In the genomic region with DNA sequence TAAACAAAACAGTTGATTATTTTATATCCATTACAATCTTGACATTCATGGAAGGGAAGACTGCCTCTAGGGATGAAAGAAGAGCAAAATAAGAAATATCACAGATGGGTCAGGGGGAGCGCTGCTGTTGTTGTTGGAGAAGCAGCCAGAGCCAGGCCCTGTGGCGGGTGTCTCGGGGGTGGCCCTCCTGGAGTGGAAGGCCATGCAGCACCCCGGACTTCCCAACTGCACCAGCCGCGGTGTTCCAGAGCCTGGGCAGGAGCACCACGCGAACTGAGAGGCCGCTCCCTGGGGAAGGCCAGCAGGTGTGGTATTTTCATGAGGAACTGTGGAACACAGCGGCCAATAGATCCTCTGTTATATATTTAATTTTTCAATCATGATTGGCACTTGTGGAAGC, we compare ENCODE assay signal across 35 cellular contexts.
"Had no signal": no experiment of that assay in that cellular context is flagged by ENCODE, and none has a peak within 500 bp of the region (broad histone marks: within the 10 kb centered on the region; RNA-seq: fewer than 3 reads in every experiment).

No MANE protein-coding gene starts in this region.

- ATAC-seq: activated CD8-positive, alpha-beta T cell treated with anti-CD3 and anti-CD28 coated beads for 36 hours; activated naive CD4-positive, alpha-beta T cell treated with anti-CD3 and anti-CD28 coated beads, Interleukin-2, amount 50 U/mL, for 72 hours; activated T-cell treated with anti-CD3 and anti-CD28 coated beads, Interleukin-2, amount 50 U/mL, for 4 hours; activated T-cell treated with anti-CD3 and anti-CD28 coated beads, Interleukin-2, amount 50 U/mL, for 72 hours; activated T-helper 17 cell treated with anti-CD3 and anti-CD28 coated beads, Interleukin-2, amount 50 U/mL, for 72 hours had no signal

- H3K4me1 Mint-ChIP-seq: activated B cell treated with CpG ODN at 0.5 μM for 24 hours; activated naive CD8-positive, alpha-beta T cell treated with anti-CD3 and anti-CD28 coated beads for 36 hours; activated T-helper 17 cell treated with anti-CD3 and anti-CD28 coated beads, Interleukin-2, amount 50 U/mL, for 72 hours; brain; central memory CD8-positive, alpha-beta T cell had no signal

- H3K27ac Mint-ChIP-seq: activated B cell treated with CpG ODN at 0.5 μM for 24 hours; activated CD4-positive, alpha-beta memory T cell treated with anti-CD3 and anti-CD28 coated beads for 36 hours; activated CD8-positive, alpha-beta T cell treated with anti-CD3 and anti-CD28 coated beads for 36 hours; activated naive CD4-positive, alpha-beta T cell treated with anti-CD3 and anti-CD28 coated beads for 36 hours; activated naive CD4-positive, alpha-beta T cell treated with anti-CD3 and anti-CD28 coated beads, Interleukin-2, amount 50 U/mL, for 72 hours; activated naive CD8-positive, alpha-beta T cell treated with anti-CD3 and anti-CD28 coated beads for 36 hours; activated T-cell treated with anti-CD3 and anti-CD28 coated beads, Interleukin-2, amount 50 U/mL, for 72 hours; activated T-helper 1 cell treated with anti-CD3 and anti-CD28 coated beads, Interleukin-12 subunit alpha, Interleukin-12 subunit beta, Interleukin-2, Interleukin-4 antibody, amounts not matched to agents 30 ng/mL and 10 ng/mL and 1 ng/mL, durations not matched to agents 14 hours and 24 hours and 36 hours; activated T-helper 17 cell treated with anti-CD3 and anti-CD28 coated beads, Interleukin-2, amount 50 U/mL, for 72 hours; brain; T-helper 1 cell treated with Interleukin-12 subunit alpha and Interleukin-12 subunit beta and Interleukin-4 antibody, amounts not matched to agents 30 μg/mL and 1 μg/mL, for 36 hours; T-helper 2 cell treated with Interferon-gamma antibody and Interleukin-4, amounts not matched to agents 5 μg/mL and 100 μg/mL, for 36 hours had no signal

- H3K9me3 ChIP-seq: adrenal gland, ascending aorta had no signal

- H3K36me3 Mint-ChIP-seq: activated CD4-positive, alpha-beta memory T cell treated with anti-CD3 and anti-CD28 coated beads for 36 hours; brain had no signal

- DNase-seq: activated B cell treated with CpG ODN at 0.5 μM for 24 hours; activated CD4-positive, alpha-beta memory T cell treated with anti-CD3 and anti-CD28 coated beads for 36 hours; activated CD4-positive, alpha-beta T cell treated with anti-CD3 and anti-CD28 coated beads for 48 hours; activated CD4-positive, alpha-beta T cell treated with anti-CD3 and anti-CD28 coated beads, Interleukin-2, amount 50 U/mL, for 1 hour; activated CD4-positive, alpha-beta T cell treated with anti-CD3 and anti-CD28 coated beads, Interleukin-2, amount 50 U/mL, for 4 hours; activated CD4-positive, CD25-positive, alpha-beta regulatory T cell treated with anti-CD3 and anti-CD28 coated beads, Interleukin-2, amount 50 U/mL, for 72 hours; activated CD8-positive, alpha-beta T cell treated with anti-CD3 and anti-CD28 coated beads for 36 hours; activated effector memory CD4-positive, alpha-beta T cell treated with anti-CD3 and anti-CD28 coated beads, Interleukin-2, amount 50 U/mL, for 16 hours; activated gamma-delta T cell treated with Interleukin-2 at 50 U/mL for 16 hours; activated naive CD4-positive, alpha-beta T cell; activated naive CD4-positive, alpha-beta T cell treated with anti-CD3 and anti-CD28 coated beads for 36 hours; activated naive CD4-positive, alpha-beta T cell treated with anti-CD3 and anti-CD28 coated beads, Interleukin-2, amount 50 U/mL, for 16 hours; activated naive CD8-positive, alpha-beta T cell treated with anti-CD3 and anti-CD28 coated beads for 36 hours; activated T-cell treated with anti-CD3 and anti-CD28 coated beads for 4 hours; activated T-cell treated with anti-CD3 and anti-CD28 coated beads, Interleukin-2, amount 50 U/mL, for 1 hour; activated T-cell treated with anti-CD3 and anti-CD28 coated beads, Interleukin-2, amount 50 U/mL, for 4 hours; activated T-cell treated with anti-CD3 and anti-CD28 coated beads, Interleukin-2, amount 50 U/mL, for 72 hours; adrenal gland; amniotic stem cell; cerebellar nuclear complex; T-helper 1 cell; T-helper 2 cell; T-helper 9 cell had no signal

- H3K4me1 ChIP-seq: adrenal gland, ascending aorta had no signal

- H3K27me3 ChIP-seq: adrenal gland, ascending aorta, cardiac muscle cell had no signal

- H3K36me3 ChIP-seq: adrenal gland, ascending aorta, cardiac muscle cell had no signal

- H3K4me3 ChIP-seq: adrenal gland, ascending aorta, cardiac muscle cell had no signal

- H3K27ac ChIP-seq: adrenal gland, ascending aorta, cardiac muscle cell, VCaP had no signal

- H3K27me3 Mint-ChIP-seq: activated B cell treated with CpG ODN at 0.5 μM for 24 hours; activated CD4-positive, alpha-beta memory T cell treated with anti-CD3 and anti-CD28 coated beads for 36 hours; activated CD8-positive, alpha-beta T cell treated with anti-CD3 and anti-CD28 coated beads for 36 hours; activated naive CD8-positive, alpha-beta T cell treated with anti-CD3 and anti-CD28 coated beads for 36 hours; activated T-helper 17 cell treated with anti-CD3 and anti-CD28 coated beads, Interleukin-2, amount 50 U/mL, for 72 hours; central memory CD8-positive, alpha-beta T cell had no signal

- H3K4me3 Mint-ChIP-seq: activated B cell treated with CpG ODN at 0.5 μM for 24 hours; activated CD4-positive, alpha-beta memory T cell treated with anti-CD3 and anti-CD28 coated beads for 36 hours; activated CD8-positive, alpha-beta T cell treated with anti-CD3 and anti-CD28 coated beads for 36 hours; activated naive CD4-positive, alpha-beta T cell treated with anti-CD3 and anti-CD28 coated beads for 36 hours; activated naive CD8-positive, alpha-beta T cell treated with anti-CD3 and anti-CD28 coated beads for 36 hours; activated T-cell treated with anti-CD3 and anti-CD28 coated beads, Interleukin-2, amount 50 U/mL, for 4 hours; activated T-cell treated with anti-CD3 and anti-CD28 coated beads, Interleukin-2, amount 50 U/mL, for 72 hours; activated T-helper 1 cell treated with anti-CD3 and anti-CD28 coated beads, Interleukin-12 subunit alpha, Interleukin-12 subunit beta, Interleukin-2, Interleukin-4 antibody, amounts not matched to agents 30 ng/mL and 10 ng/mL and 1 ng/mL, durations not matched to agents 14 hours and 24 hours and 36 hours; activated T-helper 17 cell treated with anti-CD3 and anti-CD28 coated beads, Interleukin-2, amount 50 U/mL, for 72 hours; brain; central memory CD8-positive, alpha-beta T cell; T-helper 1 cell treated with Interleukin-12 subunit alpha and Interleukin-12 subunit beta and Interleukin-4 antibody, amounts not matched to agents 30 μg/mL and 1 μg/mL, for 36 hours; T-helper 2 cell treated with Interferon-gamma antibody and Interleukin-4, amounts not matched to agents 5 μg/mL and 100 μg/mL, for 36 hours had no signal

- FAIRE-seq: bronchial epithelial cell, TTC549 had no signal
